ENCODE assay signal across 8 cellular contexts in the genomic region with DNA sequence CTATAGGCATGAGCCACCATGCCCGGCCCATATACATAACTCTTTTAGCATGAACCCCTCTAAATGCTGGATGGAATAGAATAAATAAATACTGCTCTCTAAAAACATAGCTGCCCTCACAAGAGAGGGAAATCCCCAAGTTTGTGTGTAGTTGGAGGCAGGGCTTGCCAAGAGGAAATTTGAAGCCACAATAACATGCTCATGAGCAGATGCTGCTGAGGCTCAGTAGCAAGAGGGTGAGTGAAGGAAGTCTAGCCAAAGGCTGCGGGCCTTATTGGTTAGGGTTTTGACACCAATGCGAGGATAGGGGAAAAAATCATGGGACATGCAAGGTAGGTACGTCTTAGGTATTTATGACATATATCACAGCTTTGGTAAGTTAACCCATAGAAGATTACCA. TPM values are rescaled to one million over a fixed set of nuclear protein-coding genes. Genes with fewer than 3 reads are reported as not detected.
A peak's percentile ranks its signal among the peaks of the same experiment; 100 is the strongest.
DNase-seq lines count a peak whose midpoint lies in the region; ATAC-seq and TF ChIP-seq lines count a peak whose summit lies in the region.

No MANE protein-coding gene starts in this region.

- peak; percentile 87 for ATAC-seq in GM18873 (IDR thresholded peaks at IDR 0.05; ENCODE audit: low FRiP score, unreplicated experiment)
- peak; percentile 73 for ATAC-seq in HG02885 (IDR thresholded peaks at IDR 0.05; ENCODE audit: poor library complexity, unreplicated experiment)
- ATAC-seq in mucosa of descending colon = peak; percentile 72

- TF ChIP-seq CTCF in mucosa of descending colon (IDR thresholded peaks at IDR 0.05) = no peak
- no peak for TF ChIP-seq CTCF in testis (IDR thresholded peaks at IDR 0.05)
- TF ChIP-seq CTCF in BE2C (IDR thresholded peaks at IDR 0.05; ENCODE audit: low read depth, low read length) = no peak
- TF ChIP-seq CTCF in ovary (IDR thresholded peaks at IDR 0.05) = no peak

- H3K4me2 ChIP-seq in GM23248 (ENCODE audit: unreplicated experiment) = no peak overlapping the region

- H3K4me3 ChIP-seq in mucosa of descending colon (no peak overlapping the region), testis (no peak overlapping the region), BE2C (ENCODE audit: low read depth, low read length) (no peak overlapping the region), ovary (no peak overlapping the region), GM23248 (no peak overlapping the region)

- DNase-seq in activated CD4-positive, alpha-beta T cell treated with anti-CD3 and anti-CD28 coated beads, Interleukin-2, amount 50 U/mL, for 4 hours = peak; percentile 26 to 30
- DNase-seq in mucosa of descending colon (no peak), testis (no peak), BE2C (no peak), ovary (no peak), GM23248 (no peak)

- H3K9ac ChIP-seq in GM23248 = no peak overlapping the region

- intact Hi-C loops in mucosa of descending colon (cut with DNase I, micrococcal nuclease) (no loop called here), testis (cut with DNase I; ENCODE audit: low total_unique reads) (no loop called here), ovary (cut with DNase I) (no loop called here)

- H4K20me1 ChIP-seq in GM23248 (ENCODE audit: insufficient read depth) = no peaks in the 10 kb centered on the region

- H2AFZ ChIP-seq in GM23248 = no peak overlapping the region

- no peaks in the 10 kb centered on the region for H3K27me3 ChIP-seq in testis
- H3K27me3 ChIP-seq in BE2C = no peaks in the 10 kb centered on the region
- H3K27me3 ChIP-seq in ovary = no peaks in the 10 kb centered on the region
- H3K27me3 ChIP-seq in GM23248 (replicated peaks; ENCODE audit: insufficient read depth) = no peaks in the 10 kb centered on the region

- H3K4me1 ChIP-seq in mucosa of descending colon (ENCODE audit: low read depth) (no peaks in the 10 kb centered on the region), testis (no peaks in the 10 kb centered on the region), BE2C (no peaks in the 10 kb centered on the region), ovary (ENCODE audit: insufficient read depth) (peaks cover 5% of the 10 kb centered on the region), GM23248 (ENCODE audit: insufficient read depth) (no peaks in the 10 kb centered on the region)

- no peak for TF ChIP-seq EP300 in ovary (IDR thresholded peaks at IDR 0.05)

- no peaks in the 10 kb centered on the region for H3K9me3 ChIP-seq in mucosa of descending colon
- no peaks in the 10 kb centered on the region for H3K9me3 ChIP-seq in testis
- no peaks in the 10 kb centered on the region for H3K9me3 ChIP-seq in BE2C
- no peaks in the 10 kb centered on the region for H3K9me3 ChIP-seq in ovary
- H3K9me3 ChIP-seq in GM23248 (ENCODE audit: low read depth) = no peaks in the 10 kb centered on the region

- TF ChIP-seq POLR2A in testis (IDR thresholded peaks at IDR 0.05) (no peak), ovary (IDR thresholded peaks at IDR 0.05) (no peak)

- H3K79me2 ChIP-seq in GM23248 (ENCODE audit: insufficient read depth) = no peaks in the 10 kb centered on the region

- 76 to 78% methylated on average over 4 of the region's 4 CpGs for WGBS in testis, 2 donors
- 51 to 83% (median 57%) methylated on average over 4 of the region's 4 CpGs for whole genome bisulfite sequencing in ovary, 3 donors
- WGBS in GM23248 (ENCODE audit: low coverage in 1 of 2, low lambda C conversion rate in 2 of 2, missing lambda C conversion rate in 2 of 2), 2 experiments = 64 to 67% methylated on average over 4 of the region's 4 CpGs

- no peaks in the 10 kb centered on the region for H3F3A ChIP-seq in GM23248 (ENCODE audit: insufficient read depth)

- H3K27ac ChIP-seq in testis = no peak overlapping the region
- H3K27ac ChIP-seq in ovary = no peak overlapping the region
- H3K27ac ChIP-seq in GM23248 = no peak overlapping the region

- no peaks in the 10 kb centered on the region for H3K9me2 ChIP-seq in GM23248 (ENCODE audit: insufficient read depth)

- H3K36me3 ChIP-seq in mucosa of descending colon (ENCODE audit: low read depth) = no peaks in the 10 kb centered on the region
- H3K36me3 ChIP-seq in testis (ENCODE audit: low read depth, missing control alignments) = no peaks in the 10 kb centered on the region
- no peaks in the 10 kb centered on the region for H3K36me3 ChIP-seq in BE2C
- H3K36me3 ChIP-seq in ovary = no peaks in the 10 kb centered on the region
- H3K36me3 ChIP-seq in GM23248 (ENCODE audit: low read depth) = no peaks in the 10 kb centered on the region

- in situ Hi-C loops in GM23248 (cut with MboI) = no loop called here

RNA-seq across cellular contexts. Expression of a gene that starts 17.3 kb away (rescaled TPM):
- total RNA-seq in mucosa of descending colon (10 to 100 TPM; 11.4 to 14.2 (median 13.3) TPM), testis (10 to 100 TPM; 10.9 to 12.6 TPM), ovary (10 to 100 TPM in 1 of 7 donors, 1 to 10 TPM in 6; 3.2 to 13.1 (median 4.6) TPM)
- polyA plus RNA-seq in testis (ENCODE audit: insufficient read depth, low read depth, low replicate concordance) (17.2 TPM), ovary (10 to 100 TPM in 1 of 2 donors, 1 to 10 TPM in 1; 3.2 to 11.9 TPM), GM23248 (2016; fragmentation: Nextera tagmentation; extraction: Ambion mirVana) (2.9 and 3.5 TPM in 2 replicates)
- polyA plus RNA-seq in BE2C (2012; ENCODE audit: insufficient read depth, insufficient read length, low read depth) = 2.5 TPM
- 0.13 and 3.7 TPM in 2 replicates for total RNA-seq in GM23248 (2014; rRNA removed; shearing (Covaris generic))

Comparison
In these comparisons a context has a peak if more than half of its experiments do, and no peak if none do; other contexts are left out.
1. DNase-seq: peak in activated CD4-positive, alpha-beta T cell treated with anti-CD3 and anti-CD28 coated beads, Interleukin-2, amount 50 U/mL, for 4 hours (2 of 2); none in mucosa of descending colon (0 of 3), testis (single experiment), BE2C (single experiment), ovary (0 of 5) and GM23248 (single experiment).
2. Peak in every context shown above with its lines, with median percentiles within 50 percentile points of each other: ATAC-seq.